In the genomic region with DNA sequence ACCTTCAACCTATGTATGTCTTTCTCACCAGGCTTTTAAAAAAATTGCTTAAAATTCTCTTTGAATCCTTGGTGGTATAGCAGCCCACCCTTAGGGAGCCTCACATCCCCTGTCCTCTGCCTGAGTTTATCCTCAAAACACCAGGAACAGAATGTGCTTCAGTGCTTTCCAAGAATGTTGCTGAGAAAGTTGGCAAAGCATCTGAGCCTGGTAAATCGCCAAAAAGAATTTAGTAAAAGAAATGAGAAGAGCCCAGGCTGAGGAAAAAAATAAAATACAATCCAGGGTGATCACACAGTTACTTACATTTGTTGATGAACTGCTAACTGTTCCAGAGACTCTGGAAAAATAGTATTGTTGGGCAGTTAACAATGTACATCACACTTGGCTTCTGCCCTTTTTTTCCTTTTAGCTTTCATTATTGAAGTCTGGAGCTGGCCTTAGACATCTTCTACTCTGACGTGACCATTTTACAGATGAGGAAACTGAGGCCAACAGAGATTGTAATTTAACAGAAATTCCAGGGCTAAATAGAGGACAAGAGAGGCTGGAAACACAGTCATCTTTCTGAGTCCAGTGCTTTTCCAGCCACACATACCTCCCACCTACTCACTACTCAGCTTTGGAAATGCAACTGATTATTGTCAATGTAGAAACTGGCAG, we compare ENCODE assay signal across 1 cellular context.
TF ChIP-seq lines count a peak whose summit lies in the region.

No MANE protein-coding gene starts in this region.

TF ChIP-seq in K562, 482 proteins besides CTCF, POLR2A, EP300 and RAD21 (continues in another document):
- TF ChIP-seq, protein P1, sequence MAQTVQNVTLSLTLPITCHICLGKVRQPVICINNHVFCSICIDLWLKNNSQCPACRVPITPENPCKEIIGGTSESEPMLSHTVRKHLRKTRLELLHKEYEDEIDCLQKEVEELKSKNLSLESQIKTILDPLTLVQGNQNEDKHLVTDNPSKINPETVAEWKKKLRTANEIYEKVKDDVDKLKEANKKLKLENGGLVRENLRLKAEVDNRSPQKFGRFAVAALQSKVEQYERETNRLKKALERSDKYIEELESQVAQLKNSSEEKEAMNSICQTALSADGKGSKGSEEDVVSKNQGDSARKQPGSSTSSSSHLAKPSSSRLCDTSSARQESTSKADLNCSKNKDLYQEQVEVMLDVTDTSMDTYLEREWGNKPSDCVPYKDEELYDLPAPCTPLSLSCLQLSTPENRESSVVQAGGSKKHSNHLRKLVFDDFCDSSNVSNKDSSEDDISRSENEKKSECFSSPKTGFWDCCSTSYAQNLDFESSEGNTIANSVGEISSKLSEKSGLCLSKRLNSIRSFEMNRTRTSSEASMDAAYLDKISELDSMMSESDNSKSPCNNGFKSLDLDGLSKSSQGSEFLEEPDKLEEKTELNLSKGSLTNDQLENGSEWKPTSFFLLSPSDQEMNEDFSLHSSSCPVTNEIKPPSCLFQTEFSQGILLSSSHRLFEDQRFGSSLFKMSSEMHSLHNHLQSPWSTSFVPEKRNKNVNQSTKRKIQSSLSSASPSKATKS (CRISPR knock-in tag; IDR thresholded peaks at IDR 0.05) = no peak
- TF ChIP-seq FOXK2 (conservative IDR thresholded peaks at IDR 0.05 in 1 of 2, IDR thresholded peaks at IDR 0.05 in 1 of 2; ENCODE audit: low read depth in 2 of 2) (no peak), ADNP (tag; IDR thresholded peaks at IDR 0.05) (peak; percentile 83), ZNF830 (CRISPR knock-in tag; IDR thresholded peaks at IDR 0.05) (no peak), ZNF174 (CRISPR knock-in tag; IDR thresholded peaks at IDR 0.05) (no peak), NCOA6 (IDR thresholded peaks at IDR 0.05) (no peak), NBN (IDR thresholded peaks at IDR 0.05; ENCODE audit: low read depth) (no peak), BCOR (IDR thresholded peaks at IDR 0.05) (peak; percentile 88), ZNF780A (CRISPR knock-in tag; IDR thresholded peaks at IDR 0.05) (no peak), MED1 (CRISPR knock-in tag; IDR thresholded peaks at IDR 0.05; ENCODE audit: borderline replicate concordance) (no peak), ZNF143 (CRISPR knock-in tag; IDR thresholded peaks at IDR 0.05) (no peak), DMBX1 (CRISPR knock-in tag; IDR thresholded peaks at IDR 0.05; ENCODE audit: borderline replicate concordance) (no peak), FOXK1 (CRISPR knock-in tag; IDR thresholded peaks at IDR 0.05; ENCODE audit: borderline replicate concordance) (no peak), YY1 (IDR thresholded peaks at IDR 0.05; ENCODE audit: borderline replicate concordance in 1 of 3, control insufficient read depth in 1 of 3, extremely low read depth in 1 of 3, insufficient read depth in 3 of 3, insufficient read length in 1 of 3, insufficient replicate concordance in 2 of 3, low read depth in 1 of 3, low read length in 2 of 3) (no peak), BMI1 (IDR thresholded peaks at IDR 0.05; ENCODE audit: low read length) (no peak), BDP1 (IDR thresholded peaks at IDR 0.05; ENCODE audit: insufficient read depth, insufficient read length) (no peak), TEAD1 (CRISPR knock-in tag; IDR thresholded peaks at IDR 0.05) (no peak), KDM1A (IDR thresholded peaks at IDR 0.05) (peak in 1 of 2 experiments; percentile 64; a peak in 2 of 4 replicates), ZNF140 (CRISPR knock-in tag; IDR thresholded peaks at IDR 0.05) (no peak), NCOA2 (IDR thresholded peaks at IDR 0.05; ENCODE audit: partially characterized antibody in 2 of 2) (no peak), ZNF644 (tag; IDR thresholded peaks at IDR 0.05; ENCODE audit: low read depth) (no peak), CHCHD3 (CRISPR knock-in tag; IDR thresholded peaks at IDR 0.05) (no peak), SMC3 (conservative IDR thresholded peaks at IDR 0.05; ENCODE audit: insufficient read depth, low read depth, low read length) (no peak), NFIC (IDR thresholded peaks at IDR 0.05) (no peak), CREBBP (IDR thresholded peaks at IDR 0.05; ENCODE audit: low read depth, low read length) (no peak), PHF20 (IDR thresholded peaks at IDR 0.05; ENCODE audit: partially characterized antibody) (peak; percentile 39), SRSF1 (IDR thresholded peaks at IDR 0.05; ENCODE audit: low read depth, low read length) (no peak)
- TF ChIP-seq, protein P2, sequence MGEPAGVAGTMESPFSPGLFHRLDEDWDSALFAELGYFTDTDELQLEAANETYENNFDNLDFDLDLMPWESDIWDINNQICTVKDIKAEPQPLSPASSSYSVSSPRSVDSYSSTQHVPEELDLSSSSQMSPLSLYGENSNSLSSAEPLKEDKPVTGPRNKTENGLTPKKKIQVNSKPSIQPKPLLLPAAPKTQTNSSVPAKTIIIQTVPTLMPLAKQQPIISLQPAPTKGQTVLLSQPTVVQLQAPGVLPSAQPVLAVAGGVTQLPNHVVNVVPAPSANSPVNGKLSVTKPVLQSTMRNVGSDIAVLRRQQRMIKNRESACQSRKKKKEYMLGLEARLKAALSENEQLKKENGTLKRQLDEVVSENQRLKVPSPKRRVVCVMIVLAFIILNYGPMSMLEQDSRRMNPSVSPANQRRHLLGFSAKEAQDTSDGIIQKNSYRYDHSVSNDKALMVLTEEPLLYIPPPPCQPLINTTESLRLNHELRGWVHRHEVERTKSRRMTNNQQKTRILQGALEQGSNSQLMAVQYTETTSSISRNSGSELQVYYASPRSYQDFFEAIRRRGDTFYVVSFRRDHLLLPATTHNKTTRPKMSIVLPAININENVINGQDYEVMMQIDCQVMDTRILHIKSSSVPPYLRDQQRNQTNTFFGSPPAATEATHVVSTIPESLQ (CRISPR knock-in tag; IDR thresholded peaks at IDR 0.05) = no peak
- TF ChIP-seq, protein P3, sequence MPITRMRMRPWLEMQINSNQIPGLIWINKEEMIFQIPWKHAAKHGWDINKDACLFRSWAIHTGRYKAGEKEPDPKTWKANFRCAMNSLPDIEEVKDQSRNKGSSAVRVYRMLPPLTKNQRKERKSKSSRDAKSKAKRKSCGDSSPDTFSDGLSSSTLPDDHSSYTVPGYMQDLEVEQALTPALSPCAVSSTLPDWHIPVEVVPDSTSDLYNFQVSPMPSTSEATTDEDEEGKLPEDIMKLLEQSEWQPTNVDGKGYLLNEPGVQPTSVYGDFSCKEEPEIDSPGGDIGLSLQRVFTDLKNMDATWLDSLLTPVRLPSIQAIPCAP (CRISPR knock-in tag; IDR thresholded peaks at IDR 0.05; ENCODE audit: borderline replicate concordance) = no peak
- TF ChIP-seq, protein P4, sequence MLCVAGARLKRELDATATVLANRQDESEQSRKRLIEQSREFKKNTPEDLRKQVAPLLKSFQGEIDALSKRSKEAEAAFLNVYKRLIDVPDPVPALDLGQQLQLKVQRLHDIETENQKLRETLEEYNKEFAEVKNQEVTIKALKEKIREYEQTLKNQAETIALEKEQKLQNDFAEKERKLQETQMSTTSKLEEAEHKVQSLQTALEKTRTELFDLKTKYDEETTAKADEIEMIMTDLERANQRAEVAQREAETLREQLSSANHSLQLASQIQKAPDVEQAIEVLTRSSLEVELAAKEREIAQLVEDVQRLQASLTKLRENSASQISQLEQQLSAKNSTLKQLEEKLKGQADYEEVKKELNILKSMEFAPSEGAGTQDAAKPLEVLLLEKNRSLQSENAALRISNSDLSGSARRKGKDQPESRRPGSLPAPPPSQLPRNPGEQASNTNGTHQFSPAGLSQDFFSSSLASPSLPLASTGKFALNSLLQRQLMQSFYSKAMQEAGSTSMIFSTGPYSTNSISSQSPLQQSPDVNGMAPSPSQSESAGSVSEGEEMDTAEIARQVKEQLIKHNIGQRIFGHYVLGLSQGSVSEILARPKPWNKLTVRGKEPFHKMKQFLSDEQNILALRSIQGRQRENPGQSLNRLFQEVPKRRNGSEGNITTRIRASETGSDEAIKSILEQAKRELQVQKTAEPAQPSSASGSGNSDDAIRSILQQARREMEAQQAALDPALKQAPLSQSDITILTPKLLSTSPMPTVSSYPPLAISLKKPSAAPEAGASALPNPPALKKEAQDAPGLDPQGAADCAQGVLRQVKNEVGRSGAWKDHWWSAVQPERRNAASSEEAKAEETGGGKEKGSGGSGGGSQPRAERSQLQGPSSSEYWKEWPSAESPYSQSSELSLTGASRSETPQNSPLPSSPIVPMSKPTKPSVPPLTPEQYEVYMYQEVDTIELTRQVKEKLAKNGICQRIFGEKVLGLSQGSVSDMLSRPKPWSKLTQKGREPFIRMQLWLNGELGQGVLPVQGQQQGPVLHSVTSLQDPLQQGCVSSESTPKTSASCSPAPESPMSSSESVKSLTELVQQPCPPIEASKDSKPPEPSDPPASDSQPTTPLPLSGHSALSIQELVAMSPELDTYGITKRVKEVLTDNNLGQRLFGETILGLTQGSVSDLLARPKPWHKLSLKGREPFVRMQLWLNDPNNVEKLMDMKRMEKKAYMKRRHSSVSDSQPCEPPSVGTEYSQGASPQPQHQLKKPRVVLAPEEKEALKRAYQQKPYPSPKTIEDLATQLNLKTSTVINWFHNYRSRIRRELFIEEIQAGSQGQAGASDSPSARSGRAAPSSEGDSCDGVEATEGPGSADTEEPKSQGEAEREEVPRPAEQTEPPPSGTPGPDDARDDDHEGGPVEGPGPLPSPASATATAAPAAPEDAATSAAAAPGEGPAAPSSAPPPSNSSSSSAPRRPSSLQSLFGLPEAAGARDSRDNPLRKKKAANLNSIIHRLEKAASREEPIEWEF (CRISPR knock-in tag; IDR thresholded peaks at IDR 0.05) = no peak
- TF ChIP-seq, protein P5, sequence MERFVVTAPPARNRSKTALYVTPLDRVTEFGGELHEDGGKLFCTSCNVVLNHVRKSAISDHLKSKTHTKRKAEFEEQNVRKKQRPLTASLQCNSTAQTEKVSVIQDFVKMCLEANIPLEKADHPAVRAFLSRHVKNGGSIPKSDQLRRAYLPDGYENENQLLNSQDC (CRISPR knock-in tag; IDR thresholded peaks at IDR 0.05) = no peak
- TF ChIP-seq, protein P6, sequence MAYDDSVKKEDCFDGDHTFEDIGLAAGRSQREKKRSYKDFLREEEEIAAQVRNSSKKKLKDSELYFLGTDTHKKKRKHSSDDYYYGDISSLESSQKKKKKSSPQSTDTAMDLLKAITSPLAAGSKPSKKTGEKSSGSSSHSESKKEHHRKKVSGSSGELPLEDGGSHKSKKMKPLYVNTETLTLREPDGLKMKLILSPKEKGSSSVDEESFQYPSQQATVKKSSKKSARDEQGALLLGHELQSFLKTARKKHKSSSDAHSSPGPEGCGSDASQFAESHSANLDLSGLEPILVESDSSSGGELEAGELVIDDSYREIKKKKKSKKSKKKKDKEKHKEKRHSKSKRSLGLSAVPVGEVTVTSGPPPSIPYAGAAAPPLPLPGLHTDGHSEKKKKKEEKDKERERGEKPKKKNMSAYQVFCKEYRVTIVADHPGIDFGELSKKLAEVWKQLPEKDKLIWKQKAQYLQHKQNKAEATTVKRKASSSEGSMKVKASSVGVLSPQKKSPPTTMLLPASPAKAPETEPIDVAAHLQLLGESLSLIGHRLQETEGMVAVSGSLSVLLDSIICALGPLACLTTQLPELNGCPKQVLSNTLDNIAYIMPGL (CRISPR knock-in tag; IDR thresholded peaks at IDR 0.05) = no peak
- TF ChIP-seq, protein P7, sequence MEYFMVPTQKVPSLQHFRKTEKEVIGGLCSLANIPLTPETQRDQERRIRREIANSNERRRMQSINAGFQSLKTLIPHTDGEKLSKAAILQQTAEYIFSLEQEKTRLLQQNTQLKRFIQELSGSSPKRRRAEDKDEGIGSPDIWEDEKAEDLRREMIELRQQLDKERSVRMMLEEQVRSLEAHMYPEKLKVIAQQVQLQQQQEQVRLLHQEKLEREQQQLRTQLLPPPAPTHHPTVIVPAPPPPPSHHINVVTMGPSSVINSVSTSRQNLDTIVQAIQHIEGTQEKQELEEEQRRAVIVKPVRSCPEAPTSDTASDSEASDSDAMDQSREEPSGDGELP (CRISPR knock-in tag; IDR thresholded peaks at IDR 0.05; ENCODE audit: borderline replicate concordance) = no peak
- TF ChIP-seq, protein P8, sequence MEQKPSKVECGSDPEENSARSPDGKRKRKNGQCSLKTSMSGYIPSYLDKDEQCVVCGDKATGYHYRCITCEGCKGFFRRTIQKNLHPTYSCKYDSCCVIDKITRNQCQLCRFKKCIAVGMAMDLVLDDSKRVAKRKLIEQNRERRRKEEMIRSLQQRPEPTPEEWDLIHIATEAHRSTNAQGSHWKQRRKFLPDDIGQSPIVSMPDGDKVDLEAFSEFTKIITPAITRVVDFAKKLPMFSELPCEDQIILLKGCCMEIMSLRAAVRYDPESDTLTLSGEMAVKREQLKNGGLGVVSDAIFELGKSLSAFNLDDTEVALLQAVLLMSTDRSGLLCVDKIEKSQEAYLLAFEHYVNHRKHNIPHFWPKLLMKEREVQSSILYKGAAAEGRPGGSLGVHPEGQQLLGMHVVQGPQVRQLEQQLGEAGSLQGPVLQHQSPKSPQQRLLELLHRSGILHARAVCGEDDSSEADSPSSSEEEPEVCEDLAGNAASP (IDR thresholded peaks at IDR 0.05) = no peak
- TF ChIP-seq, protein P9, sequence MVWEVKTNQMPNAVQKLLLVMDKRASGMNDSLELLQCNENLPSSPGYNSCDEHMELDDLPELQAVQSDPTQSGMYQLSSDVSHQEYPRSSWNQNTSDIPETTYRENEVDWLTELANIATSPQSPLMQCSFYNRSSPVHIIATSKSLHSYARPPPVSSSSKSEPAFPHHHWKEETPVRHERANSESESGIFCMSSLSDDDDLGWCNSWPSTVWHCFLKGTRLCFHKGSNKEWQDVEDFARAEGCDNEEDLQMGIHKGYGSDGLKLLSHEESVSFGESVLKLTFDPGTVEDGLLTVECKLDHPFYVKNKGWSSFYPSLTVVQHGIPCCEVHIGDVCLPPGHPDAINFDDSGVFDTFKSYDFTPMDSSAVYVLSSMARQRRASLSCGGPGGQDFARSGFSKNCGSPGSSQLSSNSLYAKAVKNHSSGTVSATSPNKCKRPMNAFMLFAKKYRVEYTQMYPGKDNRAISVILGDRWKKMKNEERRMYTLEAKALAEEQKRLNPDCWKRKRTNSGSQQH (CRISPR knock-in tag; IDR thresholded peaks at IDR 0.05) = no peak
- TF ChIP-seq, protein P10, sequence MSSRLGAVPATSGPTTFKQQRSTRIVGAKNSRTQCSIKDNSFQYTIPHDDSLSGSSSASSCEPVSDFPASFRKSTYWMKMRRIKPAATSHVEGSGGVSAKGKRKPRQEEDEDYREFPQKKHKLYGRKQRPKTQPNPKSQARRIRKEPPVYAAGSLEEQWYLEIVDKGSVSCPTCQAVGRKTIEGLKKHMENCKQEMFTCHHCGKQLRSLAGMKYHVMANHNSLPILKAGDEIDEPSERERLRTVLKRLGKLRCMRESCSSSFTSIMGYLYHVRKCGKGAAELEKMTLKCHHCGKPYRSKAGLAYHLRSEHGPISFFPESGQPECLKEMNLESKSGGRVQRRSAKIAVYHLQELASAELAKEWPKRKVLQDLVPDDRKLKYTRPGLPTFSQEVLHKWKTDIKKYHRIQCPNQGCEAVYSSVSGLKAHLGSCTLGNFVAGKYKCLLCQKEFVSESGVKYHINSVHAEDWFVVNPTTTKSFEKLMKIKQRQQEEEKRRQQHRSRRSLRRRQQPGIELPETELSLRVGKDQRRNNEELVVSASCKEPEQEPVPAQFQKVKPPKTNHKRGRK (tag; IDR thresholded peaks at IDR 0.05) = no peak
